Comparison of ENCODE assay signal across 31 cellular contexts in the genomic region with DNA sequence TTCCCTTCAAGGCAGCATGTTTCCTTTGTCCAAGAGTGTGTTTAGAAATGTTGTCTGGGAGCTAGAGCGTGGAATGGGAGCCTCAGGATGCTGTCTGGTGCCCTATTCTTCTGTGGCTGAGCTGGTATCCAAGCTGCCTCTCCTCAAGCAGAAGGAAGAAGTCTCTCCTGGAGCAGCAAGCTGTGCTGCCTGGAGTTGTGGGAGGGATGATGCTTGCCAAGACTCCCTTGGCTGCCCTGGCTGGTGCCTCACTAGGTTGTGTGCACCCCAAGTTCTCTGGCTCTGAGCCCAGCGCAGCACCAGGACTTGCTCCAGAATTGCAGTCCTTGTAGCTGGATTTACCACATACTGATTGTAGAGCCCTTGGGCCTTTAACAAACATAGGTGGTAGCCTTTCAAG. TPM values are rescaled to one million over a fixed set of nuclear protein-coding genes. Genes with fewer than 3 reads are reported as not detected.
"Had no signal": no experiment of that assay in that cellular context is flagged by ENCODE, and none has a peak within 500 bp of the region (broad histone marks: within the 10 kb centered on the region; RNA-seq: fewer than 3 reads in every experiment).

No MANE protein-coding gene starts in this region.

- H3K27ac ChIP-seq: breast epithelium, esophagus muscularis mucosa, foreskin keratinocyte, prostate gland, thoracic aorta had no signal

- DNase-seq: activated CD4-positive, alpha-beta memory T cell treated with anti-CD3 and anti-CD28 coated beads for 36 hours; activated CD4-positive, alpha-beta T cell treated with anti-CD3 and anti-CD28 coated beads, Interleukin-2, amount 10 ng/mL, durations not matched to agents 24 days and 14 days; activated CD4-positive, CD25-positive, alpha-beta regulatory T cell treated with anti-CD3 and anti-CD28 coated beads, Interleukin-2, amount 50 U/mL, for 72 hours; activated CD8-positive, alpha-beta memory T cell treated with anti-CD3 and anti-CD28 coated beads, Interleukin-2, amount 50 U/mL, for 4 hours; activated effector memory CD4-positive, alpha-beta T cell treated with anti-CD3 and anti-CD28 coated beads, Interleukin-2, amount 50 U/mL, for 16 hours; activated naive CD4-positive, alpha-beta T cell treated with anti-CD3 and anti-CD28 coated beads for 36 hours; activated naive CD8-positive, alpha-beta T cell treated with anti-CD3 and anti-CD28 coated beads, Interleukin-2, amount 10 ng/mL, durations not matched to agents 7 days and 5 days; activated T-cell treated with anti-CD3 and anti-CD28 coated beads, Interleukin-2, amount 50 U/mL, for 1 hour; effector CD4-positive, alpha-beta T cell; foreskin keratinocyte; heart right ventricle; left lung; naive thymus-derived CD4-positive, alpha-beta T cell; stimulated activated CD4-positive, alpha-beta T cell treated with anti-CD3 and anti-CD28 coated beads, Interleukin-15, amount 100 ng/mL, for 24 hours; stimulated activated CD4-positive, alpha-beta T cell treated with anti-CD3 and anti-CD28 coated beads, Interleukin-2, amount 100 ng/mL, for 24 hours; stimulated activated naive B cell treated with anti-CD40 and anti-IgM and Interleukin-4, amounts not matched to agents 10 μg/mL and 1 μg/mL and 100 μg/mL, for 72 hours; SW 1271; T1000; trophoblast cell had no signal

- H3K4me3 ChIP-seq: breast epithelium, esophagus muscularis mucosa, heart right ventricle, left lung, lung, prostate gland, smooth muscle cell, thoracic aorta had no signal

- H3K27me3 ChIP-seq: breast epithelium, foreskin keratinocyte had no signal

- H3K9me3 ChIP-seq: esophagus muscularis mucosa, left lung, prostate gland, thoracic aorta had no signal

- H3K36me3 ChIP-seq: breast epithelium, esophagus muscularis mucosa, heart right ventricle, left lung, prostate gland, thoracic aorta had no signal

- H3K4me1 ChIP-seq: breast epithelium, foreskin keratinocyte, prostate gland had no signal

- ATAC-seq: foreskin keratinocyte; heart right ventricle; left lung; stimulated activated naive B cell treated with anti-CD40 and anti-IgM and Interleukin-4, amounts not matched to agents 10 μg/mL and 1 μg/mL and 100 μg/mL, for 72 hours had no signal

RNA-seq across cellular contexts. Expression of a gene that starts 4.7 kb away (rescaled TPM):
- total RNA-seq: activated CD4-positive, alpha-beta memory T cell treated with anti-CD3 and anti-CD28 coated beads for 36 hours; activated CD4-positive, alpha-beta T cell treated with anti-CD3 and anti-CD28 coated beads, Interleukin-2, amount 10 ng/mL, durations not matched to agents 24 days and 14 days; activated naive CD8-positive, alpha-beta T cell treated with anti-CD3 and anti-CD28 coated beads, Interleukin-2, amount 10 ng/mL, durations not matched to agents 7 days and 5 days; activated T-helper 1 cell treated with anti-CD3 and anti-CD28 coated beads, Interleukin-12 subunit alpha, Interleukin-12 subunit beta, Interleukin-2, Interleukin-4 antibody, amounts not matched to agents 30 ng/mL and 10 ng/mL and 1 ng/mL, durations not matched to agents 14 hours and 24 hours and 36 hours; glomerular endothelial cell; neural crest cell; osteoblast; smooth muscle cell had no signal

RNA-seq across cellular contexts. Expression of a gene that starts 21.0 kb away (rescaled TPM):
- total RNA-seq: activated CD4-positive, alpha-beta memory T cell treated with anti-CD3 and anti-CD28 coated beads for 36 hours; activated CD4-positive, alpha-beta T cell treated with anti-CD3 and anti-CD28 coated beads, Interleukin-2, amount 10 ng/mL, durations not matched to agents 24 days and 14 days; activated CD8-positive, alpha-beta memory T cell treated with anti-CD3 and anti-CD28 coated beads for 36 hours; activated naive CD4-positive, alpha-beta T cell treated with anti-CD3 and anti-CD28 coated beads for 36 hours; activated naive CD8-positive, alpha-beta T cell treated with anti-CD3 and anti-CD28 coated beads, Interleukin-2, amount 10 ng/mL, durations not matched to agents 7 days and 5 days; activated T-helper 1 cell treated with anti-CD3 and anti-CD28 coated beads, Interleukin-12 subunit alpha, Interleukin-12 subunit beta, Interleukin-2, Interleukin-4 antibody, amounts not matched to agents 30 ng/mL and 10 ng/mL and 1 ng/mL, durations not matched to agents 14 hours and 24 hours and 36 hours; esophagus muscularis mucosa; foreskin keratinocyte; glomerular endothelial cell; heart right ventricle; left lung; lung; mesenteric fat pad; naive thymus-derived CD4-positive, alpha-beta T cell; neural crest cell; osteoblast; smooth muscle cell; thoracic aorta had no signal

RNA-seq across cellular contexts. Expression of a gene that starts 36.9 kb away (rescaled TPM):
- total RNA-seq: activated CD4-positive, alpha-beta T cell treated with anti-CD3 and anti-CD28 coated beads, Interleukin-2, amount 10 ng/mL, durations not matched to agents 24 days and 14 days; activated naive CD4-positive, alpha-beta T cell treated with anti-CD3 and anti-CD28 coated beads for 36 hours; activated T-helper 1 cell treated with anti-CD3 and anti-CD28 coated beads, Interleukin-12 subunit alpha, Interleukin-12 subunit beta, Interleukin-2, Interleukin-4 antibody, amounts not matched to agents 30 ng/mL and 10 ng/mL and 1 ng/mL, durations not matched to agents 14 hours and 24 hours and 36 hours; glomerular endothelial cell; neural crest cell; osteoblast; smooth muscle cell had no signal
